In the genomic region with DNA sequence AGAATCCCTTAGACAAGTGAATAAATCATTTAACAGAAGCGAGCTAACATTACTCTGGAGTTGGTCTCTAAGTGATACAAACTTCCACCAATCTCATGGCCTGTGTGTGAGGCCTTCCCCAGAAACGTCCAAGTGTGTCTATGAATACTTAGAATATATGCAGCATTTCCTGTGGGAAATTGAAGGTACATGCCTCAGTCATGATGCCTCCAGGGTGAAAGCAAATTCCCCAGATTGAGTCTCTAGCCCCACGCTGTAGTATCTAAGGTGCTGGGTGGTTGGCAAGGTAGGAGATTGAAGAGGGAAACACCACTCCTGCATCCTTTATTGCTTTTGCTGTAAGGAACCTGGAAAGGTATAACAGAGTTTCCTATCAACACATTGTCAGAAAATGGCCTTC, we compare ENCODE assay signal across 21 cellular contexts.
DNase-seq lines count a peak whose midpoint lies in the region; ATAC-seq, FAIRE-seq and TF ChIP-seq lines count a peak whose summit lies in the region.
"Had no signal": no experiment of that assay in that cellular context is flagged by ENCODE, and none has a peak within 500 bp of the region (broad histone marks: within the 10 kb centered on the region; RNA-seq: fewer than 3 reads in every experiment).

No MANE protein-coding gene starts in this region.

- H3K4me3 ChIP-seq in bronchial epithelial cell (ENCODE audit: low read depth, low read length): no peak overlapping the region
- H3K4me3 ChIP-seq in A673 (ENCODE audit: low read depth, low read length, poor library complexity, severe bottlenecking): no peak overlapping the region
- H3K4me3 ChIP-seq: A549, HAP-1 had no signal

- H3K36me3 ChIP-seq in bronchial epithelial cell (ENCODE audit: control insufficient read depth, insufficient read depth, low read length) (no peaks in the 10 kb centered on the region), A673 (ENCODE audit: insufficient read depth, low read length, poor library complexity, severe bottlenecking) (no peaks in the 10 kb centered on the region)
- H3K36me3 ChIP-seq: HAP-1 had no signal

- POLR2A ChIA-PET in A673 (lab: Charles Lee; ENCODE audit: low non-redundant PET): no interaction called here

- no peak for FAIRE-seq in bronchial epithelial cell (lab: Jason Lieb, UNC)
- FAIRE-seq: A549, GM12891, GM18507, H54 had no signal

- H3K4me1 ChIP-seq in foreskin keratinocyte (peaks cover 6% of the 10 kb centered on the region), A673 (ENCODE audit: insufficient read depth, low read length, poor library complexity, severe bottlenecking) (no peaks in the 10 kb centered on the region)
- H3K4me1 ChIP-seq: A549 had no signal

- TF ChIP-seq CTCF in bronchial epithelial cell (IDR thresholded peaks at IDR 0.05; ENCODE audit: insufficient read depth, low read length, severe bottlenecking) (no peak), foreskin keratinocyte (conservative IDR thresholded peaks at IDR 0.05) (no peak), A673 (conservative IDR thresholded peaks at IDR 0.05; ENCODE audit: low read depth, low read length) (no peak)

- intact Hi-C loops in A673 (cut with micrococcal nuclease; ENCODE audit: unreplicated experiment): no loop called here

- peak; percentile 5 for DNase-seq in M059J (ENCODE audit: low read depth)
- peak; percentile 62 for DNase-seq in bronchial epithelial cell (ENCODE audit: low read depth)
- DNase-seq in foreskin keratinocyte: peak; percentile 23 to 60
- DNase-seq in medulla oblongata (ENCODE audit: extremely low spot score): no peak
- DNase-seq in A673 (ENCODE audit: low spot score): no peak
- no peak for DNase-seq in germinal center (ENCODE audit: low spot score)
- DNase-seq: 8988T; C1 segment of cervical spinal cord; Calu3; CD4-positive, alpha-beta memory T cell; COR-L47; DMS53; DMS79 treated with DMSO at 0.1 percent for 48 hours; GF-D8; GOT3; HFFc6 had no signal

- peak; percentile 56 for ATAC-seq in foreskin keratinocyte
- ATAC-seq: A549 had no signal

- no peaks in the 10 kb centered on the region for H3K9me3 ChIP-seq in A673 (ENCODE audit: low read depth, low read length, poor library complexity, severe bottlenecking)
- H3K9me3 ChIP-seq: A549, HAP-1 had no signal

- CTCF ChIA-PET in A673 (lab: Charles Lee): no interaction called here

- H3K27me3 ChIP-seq in bronchial epithelial cell (ENCODE audit: control insufficient read depth, insufficient read depth, low read length) (no peaks in the 10 kb centered on the region), foreskin keratinocyte (no peaks in the 10 kb centered on the region), A673 (replicated peaks; ENCODE audit: insufficient read depth, low read depth, low read length, poor library complexity) (peaks cover 38% of the 10 kb centered on the region)

- H3K27ac ChIP-seq in foreskin keratinocyte: peak overlapping the region; percentile 75
- no peak overlapping the region for H3K27ac ChIP-seq in A673 (ENCODE audit: low read depth, low read length, poor library complexity, severe bottlenecking)
- H3K27ac ChIP-seq: A549 had no signal

- no TSS peak for BruUV-seq in A673 (replicated peaks; lab: Mats Ljungman, UMichigan)

Comparison
In these comparisons a context has a peak if more than half of its experiments do, and no peak if none do; other contexts are left out.
1. DNase-seq: peak in M059J (single experiment), bronchial epithelial cell (single experiment) and foreskin keratinocyte (2 of 2); none in medulla oblongata (single experiment), A673 (single experiment) and germinal center (single experiment).